30 cellular contexts compared by ENCODE assay signal in the genomic region with DNA sequence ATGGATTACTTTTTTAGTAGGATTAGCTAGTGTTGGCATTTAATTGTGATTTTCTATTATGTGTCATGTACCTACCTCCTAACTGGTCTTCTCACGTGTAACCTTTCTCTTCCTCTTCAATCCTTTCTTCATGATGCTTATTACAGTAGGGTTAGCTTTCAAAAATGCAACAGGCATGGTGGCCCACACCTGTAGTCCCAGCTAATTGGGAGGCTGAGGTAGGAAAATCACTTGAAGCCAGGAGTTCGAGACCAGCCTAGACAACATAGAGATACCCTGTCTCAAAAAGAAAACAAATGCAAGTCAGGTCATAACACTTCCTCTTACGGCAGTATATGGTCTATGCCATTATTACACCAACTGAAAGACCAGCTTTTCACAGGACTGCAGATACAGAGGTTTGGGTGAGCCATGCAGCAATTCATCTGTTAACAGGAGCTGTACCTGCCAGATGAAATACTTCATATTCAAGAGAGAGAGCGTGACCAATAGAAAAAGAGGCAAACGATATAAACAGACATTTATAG.
DNase-seq lines count a peak whose midpoint lies in the region; ATAC-seq, FAIRE-seq and TF ChIP-seq lines count a peak whose summit lies in the region.
"Had no signal": no experiment of that assay in that cellular context is flagged by ENCODE, and none has a peak within 500 bp of the region (broad histone marks: within the 10 kb centered on the region; RNA-seq: fewer than 3 reads in every experiment).

No MANE protein-coding gene starts in this region.

- TF ChIP-seq EP300 in GM12878 (IDR thresholded peaks at IDR 0.05; ENCODE audit: borderline replicate concordance in 1 of 2, control insufficient read depth in 1 of 2, low read depth in 2 of 2, low read length in 2 of 2) (no peak), sigmoid colon (IDR thresholded peaks at IDR 0.05) (no peak)

- in situ Hi-C loops in GM12878 (cut with MboI), result no loop called here

- H3K9me3 ChIP-seq in GM12878 (replicated peaks; ENCODE audit: control insufficient read depth, insufficient read depth, low read length), result no peaks in the 10 kb centered on the region
- H3K9me3 ChIP-seq in sigmoid colon, result no peaks in the 10 kb centered on the region
- H3K9me3 ChIP-seq: A549, HAP-1, lower lobe of right lung, SK-N-SH, thoracic aorta had no signal

- no peaks in the 10 kb centered on the region for H4K20me1 ChIP-seq in GM12878 (ENCODE audit: control insufficient read depth, insufficient read depth)

- peak overlapping the region; percentile 14 to 33 for H3K27ac Mint-ChIP-seq in natural killer cell
- H3K27ac Mint-ChIP-seq in natural killer cell treated with Interleukin-12 subunit alpha and Interleukin-12 subunit beta and Interleukin-15 and Interleukin-18, amount 100 ng/mL, for 72 hours, result peak overlapping the region in 1 of 2 donors; percentile 67
- peak overlapping the region in 4 of 6 donors; percentile 40 to 75 (median 48) for H3K27ac Mint-ChIP-seq in naive B cell
- H3K27ac Mint-ChIP-seq: activated CD8-positive, alpha-beta T cell treated with anti-CD3 and anti-CD28 coated beads, Interleukin-2, amount 10 ng/mL, durations not matched to agents 7 days and 5 days; activated naive CD8-positive, alpha-beta T cell treated with anti-CD3 and anti-CD28 coated beads, Interleukin-2, amount 50 U/mL, for 24 hours; T-helper 1 cell treated with Interleukin-12 subunit alpha and Interleukin-12 subunit beta and Interleukin-4 antibody, amounts not matched to agents 30 μg/mL and 1 μg/mL, for 36 hours had no signal

- no peak overlapping the region for H3K4me2 ChIP-seq in GM12878 (ENCODE audit: control insufficient read depth, insufficient read depth)
- H3K4me2 ChIP-seq: A549, SK-N-SH had no signal

- intact Hi-C loops in natural killer cell (cut with micrococcal nuclease) (no loop called here), GM12878 (cut with micrococcal nuclease; ENCODE audit: unreplicated experiment) (no loop called here), sigmoid colon (cut with DNase I) (no loop called here)

- no TSS peak for BruUV-seq in GM12878 (replicated peaks; lab: Mats Ljungman, UMichigan)

- FAIRE-seq in GM12878 (lab: Jason Lieb, UNC) (no peak), GM19239 (lab: Jason Lieb, UNC) (no peak)
- FAIRE-seq: A549, keratinocyte had no signal

- H3K4me3 Mint-ChIP-seq in natural killer cell, result no peak overlapping the region
- H3K4me3 Mint-ChIP-seq in natural killer cell treated with Interleukin-12 subunit alpha and Interleukin-12 subunit beta and Interleukin-15 and Interleukin-18, amount 100 ng/mL, for 72 hours, result no peak overlapping the region
- H3K4me3 Mint-ChIP-seq in naive B cell, result peak overlapping the region in 3 of 8 donors; percentile 4 to 70 (median 40)
- H3K4me3 Mint-ChIP-seq: activated CD8-positive, alpha-beta T cell treated with anti-CD3 and anti-CD28 coated beads, Interleukin-2, amount 10 ng/mL, durations not matched to agents 7 days and 5 days; activated naive CD8-positive, alpha-beta T cell treated with anti-CD3 and anti-CD28 coated beads, Interleukin-2, amount 50 U/mL, for 24 hours; central memory CD8-positive, alpha-beta T cell; neural crest cell; T-helper 1 cell treated with Interleukin-12 subunit alpha and Interleukin-12 subunit beta and Interleukin-4 antibody, amounts not matched to agents 30 μg/mL and 1 μg/mL, for 36 hours had no signal

- H3K27me3 ChIP-seq in GM12878 (replicated peaks in 1 of 2; ENCODE audit: control insufficient read depth in 2 of 2, insufficient read depth in 2 of 2, low read length in 1 of 2) (no peaks in the 10 kb centered on the region), sigmoid colon (no peaks in the 10 kb centered on the region)

- no peak overlapping the region for H2AFZ ChIP-seq in GM12878 (ENCODE audit: control insufficient read depth, low read depth, low read length)

- RAD21 ChIA-PET in GM12878 (lab: Charles Lee; ENCODE audit: unreplicated experiment), result interaction anchor here (1.2 kb wide), 1 partner anchor 74 kb away, joined by 5 read pairs; no protein-coding TSS in a partner anchor

- TF ChIP-seq CTCF in natural killer cell (IDR thresholded peaks at IDR 0.05), result no peak
- no peak for TF ChIP-seq CTCF in GM12878 (IDR thresholded peaks at IDR 0.05 in 2 of 3, conservative IDR thresholded peaks at IDR 0.05 in 1 of 3; ENCODE audit: control insufficient read depth in 2 of 3, extremely low read depth in 1 of 3, insufficient read depth in 1 of 3, low read depth in 3 of 3, low read length in 3 of 3)
- TF ChIP-seq CTCF in sigmoid colon (IDR thresholded peaks at IDR 0.05), result no peak
- no peak for TF ChIP-seq CTCF in GM20000 (IDR thresholded peaks at IDR 0.05; ENCODE audit: extremely low read depth, missing control alignments)

- H3K27me3 Mint-ChIP-seq in natural killer cell (ENCODE audit: low read depth in 2 of 2) (no peaks in the 10 kb centered on the region), naive B cell (no peaks in the 10 kb centered on the region)
- no peaks in the 10 kb centered on the region for H3K27me3 Mint-ChIP-seq in natural killer cell treated with Interleukin-12 subunit alpha and Interleukin-12 subunit beta and Interleukin-15 and Interleukin-18, amount 100 ng/mL, for 72 hours
- H3K27me3 Mint-ChIP-seq: activated naive CD8-positive, alpha-beta T cell treated with anti-CD3 and anti-CD28 coated beads, Interleukin-2, amount 50 U/mL, for 24 hours; central memory CD8-positive, alpha-beta T cell had no signal

- H3K9ac ChIP-seq in GM12878 (ENCODE audit: control insufficient read depth, insufficient read depth, low read length), result no peak overlapping the region
- H3K9ac ChIP-seq: SK-N-SH had no signal

- POLR2A ChIA-PET in GM12878 (lab: Charles Lee), result interaction anchor here (0.6 kb wide), 3 partner anchors 127 to 373 kb away, joined by 3 to 4 read pairs (median 3); no protein-coding TSS in a partner anchor

- H3K36me3 ChIP-seq in GM12878 (ENCODE audit: control insufficient read depth in 2 of 2, insufficient read depth in 2 of 2, low read length in 1 of 2), result peaks cover 13 to 27% of the 10 kb centered on the region in 2 experiments
- H3K36me3 ChIP-seq in sigmoid colon, result peaks cover 0 to 5% (median 2%) of the 10 kb centered on the region in 4 donors
- H3K36me3 ChIP-seq: HAP-1, thoracic aorta had no signal

- H3K4me3 ChIP-seq in GM12878 (no peak overlapping the region), sigmoid colon (no peak overlapping the region)
- H3K4me3 ChIP-seq: A549, HAP-1, lower lobe of right lung, thoracic aorta had no signal

- H3K36me3 Mint-ChIP-seq in natural killer cell (no peaks in the 10 kb centered on the region), naive B cell (peaks cover 5 to 13% of the 10 kb centered on the region in 2 donors)
- no peaks in the 10 kb centered on the region for H3K36me3 Mint-ChIP-seq in natural killer cell treated with Interleukin-12 subunit alpha and Interleukin-12 subunit beta and Interleukin-15 and Interleukin-18, amount 100 ng/mL, for 72 hours

- no peaks in the 10 kb centered on the region for H3K9me3 Mint-ChIP-seq in natural killer cell
- H3K9me3 Mint-ChIP-seq in natural killer cell treated with Interleukin-12 subunit alpha and Interleukin-12 subunit beta and Interleukin-15 and Interleukin-18, amount 100 ng/mL, for 72 hours, result no peaks in the 10 kb centered on the region
- H3K9me3 Mint-ChIP-seq in naive B cell, result no peaks in the 10 kb centered on the region
- H3K9me3 Mint-ChIP-seq: activated naive CD8-positive, alpha-beta T cell treated with anti-CD3 and anti-CD28 coated beads, Interleukin-2, amount 50 U/mL, for 24 hours; central memory CD8-positive, alpha-beta T cell; neural crest cell; T-helper 1 cell treated with Interleukin-12 subunit alpha and Interleukin-12 subunit beta and Interleukin-4 antibody, amounts not matched to agents 30 μg/mL and 1 μg/mL, for 36 hours had no signal

- H3K4me1 Mint-ChIP-seq in natural killer cell (peaks cover 43 to 51% of the 10 kb centered on the region in 2 donors), naive B cell (peaks cover 14 to 25% (median 20%) of the 10 kb centered on the region in 3 donors)
- H3K4me1 Mint-ChIP-seq in natural killer cell treated with Interleukin-12 subunit alpha and Interleukin-12 subunit beta and Interleukin-15 and Interleukin-18, amount 100 ng/mL, for 72 hours (ENCODE audit: low read depth in 2 of 2), result peaks cover 17 to 31% of the 10 kb centered on the region in 2 donors

- CTCF ChIA-PET in GM12878 (lab: Yijun Ruan, JAX), result no interaction called here

- no peak for TF ChIP-seq RAD21 in GM12878 (IDR thresholded peaks at IDR 0.05; ENCODE audit: insufficient read depth, low read depth, low read length)

- 78% methylated on average over 5 of the region's 5 CpGs for WGBS in GM12878 (ENCODE audit: insufficient coverage, insufficient replicate concordance, low lambda C conversion rate, missing lambda C conversion rate)
- WGBS in sigmoid colon, 2 donors, result 47 to 68% methylated on average over 5 of the region's 5 CpGs

- H3K79me2 ChIP-seq in GM12878 (ENCODE audit: control insufficient read depth, insufficient read depth, low read length), result no peaks in the 10 kb centered on the region

- no peaks in the 10 kb centered on the region for H3K4me1 ChIP-seq in GM12878 (ENCODE audit: control insufficient read depth, insufficient read depth, low read length)
- peaks cover 0 to 8% (median 2%) of the 10 kb centered on the region in 4 donors for H3K4me1 ChIP-seq in sigmoid colon
- H3K4me1 ChIP-seq: A549, HAP-1 had no signal

- ATAC-seq in natural killer cell, result peak in 1 of 3 donors; percentile 36
- no peak for ATAC-seq in natural killer cell treated with Interleukin-12 subunit alpha and Interleukin-12 subunit beta and Interleukin-15 and Interleukin-18, amount 100 ng/mL, for 72 hours
- ATAC-seq in GM12878, result no peak
- peak in 1 of 2 donors; percentile 28 for ATAC-seq in naive B cell (ENCODE audit: low read depth in 2 of 2)
- ATAC-seq in HG03196 (IDR thresholded peaks at IDR 0.05; ENCODE audit: unreplicated experiment), result no peak
- ATAC-seq: A549; activated CD8-positive, alpha-beta T cell treated with anti-CD3 and anti-CD28 coated beads, Interleukin-2, amount 10 ng/mL, durations not matched to agents 7 days and 5 days; activated naive CD8-positive, alpha-beta T cell treated with anti-CD3 and anti-CD28 coated beads, Interleukin-2, amount 50 U/mL, for 24 hours; stimulated activated naive CD8-positive, alpha-beta T cell treated with anti-CD3 and anti-CD28 coated beads, Interleukin-15, Interleukin-2, amounts not matched to agents 100 U/mL and 50 U/mL, for 24 hours had no signal

- no peak overlapping the region for H3K27ac ChIP-seq in GM12878 (ENCODE audit: control insufficient read depth, insufficient read depth)
- no peak overlapping the region for H3K27ac ChIP-seq in sigmoid colon
- H3K27ac ChIP-seq: A549, lower lobe of right lung, thoracic aorta had no signal

- no peak for DNase-seq in natural killer cell
- DNase-seq in natural killer cell treated with Interleukin-12 subunit alpha and Interleukin-12 subunit beta and Interleukin-15 and Interleukin-18, amount 100 ng/mL, for 72 hours (ENCODE audit: low spot score), result no peak
- no peak for DNase-seq in GM12878 (ENCODE audit: low read depth, low spot score)
- no peak for DNase-seq in naive B cell
- DNase-seq in sigmoid colon, result no peak
- no peak for DNase-seq in GM19239 (ENCODE audit: insufficient read length, low spot score)
- DNase-seq in GM20000 (ENCODE audit: low spot score), result no peak
- DNase-seq: activated CD4-positive, alpha-beta T cell treated with anti-CD3 and anti-CD28 coated beads for 1 hour; activated CD8-positive, alpha-beta T cell treated with anti-CD3 and anti-CD28 coated beads, Interleukin-2, amount 10 ng/mL, durations not matched to agents 7 days and 5 days; activated effector memory CD4-positive, alpha-beta T cell treated with Interleukin-2 at 50 U/mL for 16 hours; activated naive CD8-positive, alpha-beta T cell treated with anti-CD3 and anti-CD28 coated beads, Interleukin-2, amount 50 U/mL, for 24 hours; activated T-cell treated with anti-CD3 and anti-CD28 coated beads for 4 hours; AML-193; DMS153; glutamatergic neuron; lower lobe of right lung; NCI-H1694; NCI-H524; posterior cingulate gyrus; SK-N-SH; stimulated activated CD4-positive, alpha-beta T cell treated with anti-CD3 and anti-CD28 coated beads, Interleukin-15, amount 100 ng/mL, for 24 hours; stimulated activated naive CD8-positive, alpha-beta T cell treated with anti-CD3 and anti-CD28 coated beads, Interleukin-15, Interleukin-2, amounts not matched to agents 100 U/mL and 50 U/mL, for 24 hours had no signal

- TF ChIP-seq POLR2A in GM12878 (IDR thresholded peaks at IDR 0.05; ENCODE audit: low read depth, low read length), result no peak
- no peak for TF ChIP-seq POLR2A in sigmoid colon (IDR thresholded peaks at IDR 0.05)

- SMC1A ChIA-PET in GM12878 (lab: Charles Lee; ENCODE audit: uncharacterized antibody, unreplicated experiment), result interaction anchor here (0.6 to 2.1 kb wide), 4 partner anchors 11 to 230 kb away, joined by 3 to 8 read pairs (median 3); no protein-coding TSS in a partner anchor
